In genomic region chr2:63614448-63614968, GRCh38 we compare ENCODE assay signal across 2 cellular contexts.
TF ChIP-seq lines count a peak whose summit lies in the region.

No MANE protein-coding gene starts in this region.

TF ChIP-seq in HepG2, 621 proteins besides CTCF, POLR2A, EP300 and RAD21:
- TF ChIP-seq ASH2L (IDR thresholded peaks at IDR 0.05; ENCODE audit: insufficient read length, low read depth, low read length), result peak; percentile 25
- TF ChIP-seq, protein P1, sequence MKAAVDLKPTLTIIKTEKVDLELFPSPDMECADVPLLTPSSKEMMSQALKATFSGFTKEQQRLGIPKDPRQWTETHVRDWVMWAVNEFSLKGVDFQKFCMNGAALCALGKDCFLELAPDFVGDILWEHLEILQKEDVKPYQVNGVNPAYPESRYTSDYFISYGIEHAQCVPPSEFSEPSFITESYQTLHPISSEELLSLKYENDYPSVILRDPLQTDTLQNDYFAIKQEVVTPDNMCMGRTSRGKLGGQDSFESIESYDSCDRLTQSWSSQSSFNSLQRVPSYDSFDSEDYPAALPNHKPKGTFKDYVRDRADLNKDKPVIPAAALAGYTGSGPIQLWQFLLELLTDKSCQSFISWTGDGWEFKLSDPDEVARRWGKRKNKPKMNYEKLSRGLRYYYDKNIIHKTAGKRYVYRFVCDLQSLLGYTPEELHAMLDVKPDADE (CRISPR knock-in tag; IDR thresholded peaks at IDR 0.05), result no peak
TF ChIP-seq in HepG2: peak in this region for 1.

TF ChIP-seq in K562, 482 proteins besides CTCF, POLR2A, EP300 and RAD21:
- TF ChIP-seq RBM14 (IDR thresholded peaks at IDR 0.05; ENCODE audit: borderline replicate concordance, insufficient read depth, low read depth, low read length), result no peak
- TF ChIP-seq ZNF511 (CRISPR knock-in tag; IDR thresholded peaks at IDR 0.05), result no peak
- TF ChIP-seq, protein P2, sequence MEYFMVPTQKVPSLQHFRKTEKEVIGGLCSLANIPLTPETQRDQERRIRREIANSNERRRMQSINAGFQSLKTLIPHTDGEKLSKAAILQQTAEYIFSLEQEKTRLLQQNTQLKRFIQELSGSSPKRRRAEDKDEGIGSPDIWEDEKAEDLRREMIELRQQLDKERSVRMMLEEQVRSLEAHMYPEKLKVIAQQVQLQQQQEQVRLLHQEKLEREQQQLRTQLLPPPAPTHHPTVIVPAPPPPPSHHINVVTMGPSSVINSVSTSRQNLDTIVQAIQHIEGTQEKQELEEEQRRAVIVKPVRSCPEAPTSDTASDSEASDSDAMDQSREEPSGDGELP (CRISPR knock-in tag; IDR thresholded peaks at IDR 0.05; ENCODE audit: borderline replicate concordance), result no peak
- TF ChIP-seq ZNF165 (CRISPR knock-in tag; IDR thresholded peaks at IDR 0.05; ENCODE audit: borderline replicate concordance), result no peak
- no peak for TF ChIP-seq ZNF778 (CRISPR knock-in tag; IDR thresholded peaks at IDR 0.05)
- no peak for TF ChIP-seq ATF6 (CRISPR knock-in tag; IDR thresholded peaks at IDR 0.05)
- no peak for TF ChIP-seq NFIC (IDR thresholded peaks at IDR 0.05)
- no peak for TF ChIP-seq U2AF2 (optimal IDR thresholded peaks at IDR 0.05; ENCODE audit: low read depth, low read length)
- TF ChIP-seq KDM4B (IDR thresholded peaks at IDR 0.05; ENCODE audit: borderline replicate concordance in 2 of 2, low read depth in 1 of 2), result no peak
- TF ChIP-seq POU5F1 (IDR thresholded peaks at IDR 0.05; ENCODE audit: borderline replicate concordance, low read depth, low read length, partially characterized antibody), result no peak
